Comparison of ENCODE assay signal across 11 cellular contexts in the genomic region with DNA sequence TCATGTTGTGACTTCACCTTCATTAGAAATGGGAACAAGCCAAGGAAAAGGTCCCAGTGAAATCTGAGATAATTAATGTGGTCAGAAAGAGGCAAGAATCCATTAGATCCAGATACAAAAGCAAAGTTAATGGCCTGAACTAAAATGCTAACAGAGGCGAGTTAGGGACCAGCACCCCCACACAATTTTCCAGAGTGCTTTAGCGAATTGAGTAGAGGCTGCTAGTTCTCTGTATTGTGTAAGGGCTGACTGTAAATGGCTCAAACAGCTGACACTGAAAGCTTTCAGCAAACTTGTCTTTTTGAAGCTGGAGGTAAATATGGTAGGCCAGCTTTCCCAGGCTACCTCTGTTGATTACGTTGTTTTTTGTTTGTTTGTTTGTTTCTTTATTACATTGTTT.
"Had no signal": no experiment of that assay in that cellular context is flagged by ENCODE, and none has a peak within 500 bp of the region (broad histone marks: within the 10 kb centered on the region; RNA-seq: fewer than 3 reads in every experiment).

No MANE protein-coding gene starts in this region.

- H3K9me3 ChIP-seq: left ventricle myocardium inferior, pancreas, stomach had no signal

- H3K27ac ChIP-seq: left ventricle myocardium inferior, pancreas, stomach had no signal

- H3K36me3 ChIP-seq: left ventricle myocardium inferior, pancreas, stomach had no signal

- H3K4me3 ChIP-seq: left ventricle myocardium inferior, pancreas, stomach had no signal

- FAIRE-seq: pancreas, urothelium cell line had no signal

- H3K27me3 ChIP-seq: pancreas, stomach had no signal

- DNase-seq: activated CD4-positive, alpha-beta T cell treated with anti-CD3 and anti-CD28 coated beads, Interleukin-2, amount 50 U/mL, for 1 hour; activated naive CD4-positive, alpha-beta T cell treated with anti-CD3 and anti-CD28 coated beads, Interleukin-2, amount 50 U/mL, for 16 hours; activated T-cell treated with anti-CD3 and anti-CD28 coated beads for 4 hours; glutamatergic neuron; left ventricle myocardium inferior; mesendoderm; pancreas; retina; stimulated activated CD4-positive, alpha-beta T cell treated with anti-CD3 and anti-CD28 coated beads, Interleukin-4, amount 100 ng/mL, for 4 hours; stomach had no signal
